In genomic region chr9:136050706-136051567, GRCh38 we compare ENCODE assay signal across 8 cellular contexts. TPM values are rescaled to one million over a fixed set of nuclear protein-coding genes. Genes with fewer than 3 reads are reported as not detected.
DNase-seq lines count a peak whose midpoint lies in the region; ATAC-seq and TF ChIP-seq lines count a peak whose summit lies in the region.

No MANE protein-coding gene starts in this region.

- no peak overlapping the region for H4K5ac ChIP-seq in H9 (ENCODE audit: insufficient read length, low read depth, low read length)

- no peak overlapping the region for H3K27ac ChIP-seq in H9 (ENCODE audit: insufficient read length, low read depth, low read length)
- peak overlapping the region; percentile 71 to 89 (median 79) for H3K27ac ChIP-seq in body of pancreas

- no peak overlapping the region for H3K23ac ChIP-seq in H9 (ENCODE audit: insufficient read length, low read depth, low read length)

- no peaks in the 10 kb centered on the region for H4K20me1 ChIP-seq in H9 (ENCODE audit: control insufficient read depth, insufficient read depth, insufficient read length)

- H3K9me3 Mint-ChIP-seq in H9, result no peaks in the 10 kb centered on the region
- H3K9me3 Mint-ChIP-seq in stimulated activated naive B cell treated with anti-CD40 and anti-IgM and Interleukin-4, amounts not matched to agents 10 μg/mL and 1 μg/mL and 100 μg/mL, for 72 hours, result no peaks in the 10 kb centered on the region

- no peak overlapping the region for H2AFZ ChIP-seq in H9 (ENCODE audit: low read length)

- DNase-seq in H9 (peak; percentile 48), body of pancreas (no peak), islet precursor cell (peak; percentile 80), NCI-H82 treated with DMSO at 0.1 percent for 48 hours (lab: John Stamatoyannopoulos, UW; ENCODE audit: unreplicated experiment) (no peak), NOMO-1 (lab: John Stamatoyannopoulos, UW; ENCODE audit: unreplicated experiment in 2 of 2) (no peak)
- no peak for DNase-seq in stimulated activated naive B cell treated with anti-CD40 and anti-IgM and Interleukin-4, amounts not matched to agents 10 μg/mL and 1 μg/mL and 100 μg/mL, for 72 hours

- no peak overlapping the region for H3K18ac ChIP-seq in H9 (ENCODE audit: insufficient read length, low read depth, low read length)

- no peak overlapping the region for H3K9ac ChIP-seq in H9 (ENCODE audit: extremely low read depth, insufficient read length, low read length)

- peak overlapping the region; percentile 65 to 76 for H3K4me3 Mint-ChIP-seq in H9
- H3K4me3 Mint-ChIP-seq in stimulated activated naive B cell treated with anti-CD40 and anti-IgM and Interleukin-4, amounts not matched to agents 10 μg/mL and 1 μg/mL and 100 μg/mL, for 72 hours, result peak overlapping the region in 1 of 2 donors; percentile 61

- H3K79me2 ChIP-seq in H9 (ENCODE audit: insufficient read depth, low read length), result no peaks in the 10 kb centered on the region

- H4K8ac ChIP-seq in H9 (replicated peaks; ENCODE audit: insufficient read length, low read depth, low read length), result no peak overlapping the region

- H3T11ph ChIP-seq in H9 (ENCODE audit: low read length), result no peak overlapping the region

- peaks cover 0 to 11% (median 0%) of the 10 kb centered on the region in 3 experiments; a peak in 2 of 7 replicates for H3K36me3 Mint-ChIP-seq in H9 (ENCODE audit: insufficient read depth in 1 of 3, low read depth in 3 of 3)
- H3K36me3 Mint-ChIP-seq in stimulated activated naive B cell treated with anti-CD40 and anti-IgM and Interleukin-4, amounts not matched to agents 10 μg/mL and 1 μg/mL and 100 μg/mL, for 72 hours, result no peaks in the 10 kb centered on the region

- H3K56ac ChIP-seq in H9 (ENCODE audit: insufficient read length, low read depth, low read length), result no peak overlapping the region

- H3K27me3 ChIP-seq in H9 (ENCODE audit: insufficient read depth, low read length) (no peaks in the 10 kb centered on the region), body of pancreas (no peaks in the 10 kb centered on the region)

- peak overlapping the region; percentile 55 for H3K4me2 ChIP-seq in H9 (ENCODE audit: insufficient read depth, insufficient read length, low read length)

- intact Hi-C loops in body of pancreas (cut with DNase I), result no loop called here

- no peak overlapping the region for H3K4ac ChIP-seq in H9 (ENCODE audit: low read depth, low read length)

- H3K36me3 ChIP-seq in body of pancreas (replicated peaks in 1 of 2; ENCODE audit: insufficient read depth in 1 of 2, low read depth in 2 of 2), result no peaks in the 10 kb centered on the region

- peak overlapping the region; percentile 19; the same call in 1 of the 2 replicates for H3K14ac ChIP-seq in H9 (ENCODE audit: insufficient read depth, low read length)

- WGBS in H9 (ENCODE audit: extremely low coverage, insufficient read length, low lambda C conversion rate), result no CpG with 5 or more reads among the region's 66 CpGs
- WGBS in body of pancreas, 2 donors, result 21 to 64% methylated on average over 14 to 55 of the region's 66 CpGs

- no peak overlapping the region for H2BK120ac ChIP-seq in H9 (ENCODE audit: low read depth, low read length, poor library complexity, severe bottlenecking)

- no peak overlapping the region for H4K91ac ChIP-seq in H9 (ENCODE audit: insufficient read length, low read depth, low read length)

- no peak overlapping the region for H2BK5ac ChIP-seq in H9 (ENCODE audit: insufficient read length, low read length)

- TF ChIP-seq CTCF in H9 (conservative IDR thresholded peaks at IDR 0.05) (peak; percentile 38; the same call in 1 of the 3 replicates), body of pancreas (IDR thresholded peaks at IDR 0.05) (no peak)

- no peak overlapping the region; the same call in 1 of the 2 replicates for H2BK15ac ChIP-seq in H9 (ENCODE audit: low read depth, low read length)

- ATAC-seq in body of pancreas (no peak), GM21390 (IDR thresholded peaks at IDR 0.05; ENCODE audit: unreplicated experiment) (no peak), HG02884 (IDR thresholded peaks at IDR 0.05; ENCODE audit: unreplicated experiment) (no peak)
- ATAC-seq in stimulated activated naive B cell treated with anti-CD40 and anti-IgM and Interleukin-4, amounts not matched to agents 10 μg/mL and 1 μg/mL and 100 μg/mL, for 72 hours (replicated peaks), result peak; percentile 26 to 36

- H3K27me3 Mint-ChIP-seq in H9 (ENCODE audit: low read depth), result no peaks in the 10 kb centered on the region
- H3K27me3 Mint-ChIP-seq in stimulated activated naive B cell treated with anti-CD40 and anti-IgM and Interleukin-4, amounts not matched to agents 10 μg/mL and 1 μg/mL and 100 μg/mL, for 72 hours, result peaks cover 38 to 54% of the 10 kb centered on the region in 2 donors

- H2BK12ac ChIP-seq in H9 (ENCODE audit: insufficient read length, low read depth, low read length), result no peak overlapping the region

- no peaks in the 10 kb centered on the region for H3K4me1 ChIP-seq in H9 (ENCODE audit: insufficient read depth, low read length)
- peaks cover 49% of the 10 kb centered on the region for H3K4me1 ChIP-seq in body of pancreas

- peaks cover 17 to 31% of the 10 kb centered on the region in 2 experiments for H3K4me1 Mint-ChIP-seq in H9
- peaks cover 5 to 16% of the 10 kb centered on the region in 2 donors for H3K4me1 Mint-ChIP-seq in stimulated activated naive B cell treated with anti-CD40 and anti-IgM and Interleukin-4, amounts not matched to agents 10 μg/mL and 1 μg/mL and 100 μg/mL, for 72 hours

- TF ChIP-seq POLR2A in body of pancreas (IDR thresholded peaks at IDR 0.05), result no peak

- H3K9me3 ChIP-seq in H9 (ENCODE audit: control insufficient read depth, low read depth, low read length), result no peaks in the 10 kb centered on the region
- H3K9me3 ChIP-seq in body of pancreas, result no peaks in the 10 kb centered on the region

- H2AK5ac ChIP-seq in H9 (ENCODE audit: insufficient read length, low read length), result no peak overlapping the region

- H3K23me2 ChIP-seq in H9 (ENCODE audit: insufficient read length, low read depth, low read length, poor library complexity, severe bottlenecking), result peaks cover 7% of the 10 kb centered on the region

- H3K27ac Mint-ChIP-seq in H9, result no peak overlapping the region
- no peak overlapping the region for H3K27ac Mint-ChIP-seq in stimulated activated naive B cell treated with anti-CD40 and anti-IgM and Interleukin-4, amounts not matched to agents 10 μg/mL and 1 μg/mL and 100 μg/mL, for 72 hours

- no peaks in the 10 kb centered on the region for H3K79me1 ChIP-seq in H9 (ENCODE audit: insufficient read depth, low read depth, low read length, poor library complexity, severe bottlenecking)

- peak overlapping the region in 1 of 2 donors; percentile 2 for H3K4me3 ChIP-seq in body of pancreas

- H2BK20ac ChIP-seq in H9 (ENCODE audit: low read depth, low read length, poor library complexity, severe bottlenecking), result no peak overlapping the region

RNA-seq across cellular contexts. Expression of gene NACC2, which starts 44.2 kb away (rescaled TPM):
- total RNA-seq in H9 (2021) (11.5 TPM in 2 replicates), body of pancreas (10 to 100 TPM; 16.6 to 21.1 TPM)

Comparison
In these comparisons a context has a peak if more than half of its experiments do, and no peak if none do; other contexts are left out.
1. DNase-seq: peak in H9 (single experiment) and islet precursor cell (single experiment); none in body of pancreas (0 of 4), stimulated activated naive B cell treated with anti-CD40 and anti-IgM and Interleukin-4, amounts not matched to agents 10 μg/mL and 1 μg/mL and 100 μg/mL, for 72 hours (single experiment), NCI-H82 treated with DMSO at 0.1 percent for 48 hours (single experiment) and NOMO-1 (0 of 2).
2. ATAC-seq: peak in stimulated activated naive B cell treated with anti-CD40 and anti-IgM and Interleukin-4, amounts not matched to agents 10 μg/mL and 1 μg/mL and 100 μg/mL, for 72 hours (2 of 2); none in body of pancreas (single experiment), GM21390 (single experiment) and HG02884 (single experiment).